20 cellular contexts compared by ENCODE assay signal in the genomic region with DNA sequence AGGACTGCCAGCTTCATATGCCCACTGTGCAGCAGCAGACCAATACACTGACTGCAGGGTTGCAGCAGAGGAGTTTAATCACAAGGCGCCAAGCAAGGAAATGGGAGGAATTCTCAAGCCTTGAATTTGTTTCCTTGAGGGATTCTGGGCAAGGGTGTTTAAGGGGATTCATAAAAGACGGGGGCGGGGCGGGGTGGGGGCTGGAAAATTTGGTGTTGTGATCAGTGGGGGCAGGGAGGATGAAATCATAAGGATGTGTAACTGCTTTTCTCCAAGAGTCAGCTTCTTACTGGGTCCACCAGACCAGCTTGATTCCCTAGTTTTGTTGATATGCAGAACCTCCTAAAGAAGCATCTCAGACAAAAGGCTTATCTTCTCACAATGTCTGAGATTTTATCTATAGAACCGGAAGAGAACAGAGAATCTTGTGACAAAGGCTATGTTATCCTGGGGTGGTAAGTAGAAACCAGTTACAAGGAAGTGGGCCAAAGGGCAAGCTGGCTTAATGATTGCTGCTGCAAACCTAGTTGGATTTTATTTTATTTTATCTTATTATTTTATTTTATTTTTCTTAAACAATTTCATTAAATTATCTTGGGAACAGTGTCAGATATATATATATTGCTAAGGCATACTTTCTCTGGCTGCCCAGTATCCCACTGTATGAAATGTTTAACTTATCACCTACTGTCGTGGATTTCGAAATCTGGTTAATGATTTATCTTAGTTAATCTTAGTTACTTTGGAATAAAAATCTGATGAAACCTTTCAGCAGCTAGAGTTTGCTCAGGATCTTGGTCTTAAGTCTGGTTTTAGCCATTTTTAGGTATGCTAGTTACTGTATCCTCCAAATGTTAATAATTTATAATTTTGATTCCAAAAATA.
DNase-seq lines count a peak whose midpoint lies in the region; ATAC-seq, FAIRE-seq and TF ChIP-seq lines count a peak whose summit lies in the region.
"Had no signal": no experiment of that assay in that cellular context is flagged by ENCODE, and none has a peak within 500 bp of the region (broad histone marks: within the 10 kb centered on the region; RNA-seq: fewer than 3 reads in every experiment).

No MANE protein-coding gene starts in this region.

- intact Hi-C loops in right lobe of liver (cut with DNase I): no loop called here

- POLR2A ChIA-PET in A549 (lab: Yijun Ruan, JAX): interaction anchor here (0.6 kb wide), 1 partner anchor 40 kb away, joined by 7 read pairs; no protein-coding TSS in a partner anchor

- TF ChIP-seq EP300 in A549 (IDR thresholded peaks at IDR 0.05): no peak

- H3K36me3 ChIP-seq in right lobe of liver: no peaks in the 10 kb centered on the region
- H3K36me3 ChIP-seq: SJCRH30 had no signal

- FAIRE-seq in A549 (lab: Jason Lieb, UNC): peak; percentile 97

- ATAC-seq in A549 (peak; percentile 85 to 87), right lobe of liver (peak; percentile 64 to 88 (median 86)), HG02885 (IDR thresholded peaks at IDR 0.05; ENCODE audit: poor library complexity, unreplicated experiment) (no peak)

- no peak for TF ChIP-seq RAD21 in A549 (conservative IDR thresholded peaks at IDR 0.05 in 1 of 2, IDR thresholded peaks at IDR 0.05 in 1 of 2)

- TF ChIP-seq CTCF in A549 (IDR thresholded peaks at IDR 0.05): no peak
- no peak for TF ChIP-seq CTCF in epithelial cell of proximal tubule (conservative IDR thresholded peaks at IDR 0.05; ENCODE audit: low read depth, low read length)
- TF ChIP-seq CTCF in right lobe of liver (IDR thresholded peaks at IDR 0.05): no peak

- CTCF ChIA-PET in A549 (lab: Yijun Ruan, JAX): no interaction called here

- H3K4me3 ChIP-seq in A549: peak overlapping the region; percentile 14; the same call in 1 of the 3 replicates
- H3K4me3 ChIP-seq in epithelial cell of proximal tubule (ENCODE audit: low read depth, low read length): no peak overlapping the region
- no peak overlapping the region for H3K4me3 ChIP-seq in right lobe of liver
- H3K4me3 ChIP-seq: SJCRH30 had no signal

- H3K27me3 ChIP-seq in right lobe of liver: no peaks in the 10 kb centered on the region
- H3K27me3 ChIP-seq: SJCRH30 had no signal

- peak overlapping the region; percentile 84 for H3K4me2 ChIP-seq in A549
- H3K4me2 ChIP-seq: KMS-11 had no signal

- no peaks in the 10 kb centered on the region for H3K9me3 ChIP-seq in A549
- H3K9me3 ChIP-seq in right lobe of liver: no peaks in the 10 kb centered on the region
- H3K9me3 ChIP-seq: SJCRH30 had no signal

- DNase-seq in A549 (ENCODE audit: low read depth in 1 of 2, low spot score in 1 of 2) (peak in 1 of 2 experiments; percentile 67), HuH-7 (ENCODE audit: low spot score) (peak; percentile 7), epithelial cell of proximal tubule (ENCODE audit: low read depth) (peak; percentile 19), right lobe of liver (no peak), NCI-H2196 treated with DMSO at 0.1 percent for 48 hours (lab: John Stamatoyannopoulos, UW; ENCODE audit: unreplicated experiment) (no peak), HPDE6-E6E7 (ENCODE audit: extremely low spot score) (no peak)
- DNase-seq in activated CD8-positive, alpha-beta memory T cell treated with anti-CD3 and anti-CD28 coated beads for 24 hours: no peak
- DNase-seq: activated CD4-positive, alpha-beta T cell treated with anti-CD3 and anti-CD28 coated beads for 1 hour; activated CD8-positive, alpha-beta memory T cell treated with anti-CD3 and anti-CD28 coated beads, Interleukin-2, amount 50 U/mL, for 48 hours; activated naive CD4-positive, alpha-beta T cell; aorta; foreskin fibroblast; NCI-H1092; NCI-H2081 treated with DMSO at 0.1 percent for 48 hours; NCI-H524; stimulated activated CD4-positive, alpha-beta T cell treated with anti-CD3 and anti-CD28 coated beads, Interleukin-12 subunit alpha, Interleukin-12 subunit beta, amount 100 ng/mL, for 4 hours; stimulated activated naive CD4-positive, alpha-beta T cell had no signal

- no peak for TF ChIP-seq POLR2A in A549 (IDR thresholded peaks at IDR 0.05; ENCODE audit: low read length)
- no peak for TF ChIP-seq POLR2A in right lobe of liver (IDR thresholded peaks at IDR 0.05)

- H3K27ac ChIP-seq in A549 (peak overlapping the region; percentile 84 to 88), right lobe of liver (no peak overlapping the region)
- H3K27ac ChIP-seq: KMS-11, SJCRH30 had no signal

- WGBS in A549 (ENCODE audit: missing lambda C conversion rate): 5% methylated on average over 4 of the region's 7 CpGs
- WGBS in right lobe of liver (ENCODE audit: insufficient coverage, low coverage, low lambda C conversion rate, missing lambda C conversion rate): 34% methylated on average over 4 of the region's 7 CpGs

- H3K4me1 ChIP-seq in A549 (peaks cover 44% of the 10 kb centered on the region), right lobe of liver (peaks cover 0 to 11% (median 0%) of the 10 kb centered on the region in 4 donors)
- H3K4me1 ChIP-seq: SJCRH30 had no signal

TF ChIP-seq in A549, 52 proteins besides CTCF, POLR2A, EP300 and RAD21:
- TF ChIP-seq CEBPB (IDR thresholded peaks at IDR 0.05) (peak; percentile 53 to 79; a peak in 3 of 4 replicates), RCOR1 (IDR thresholded peaks at IDR 0.05; ENCODE audit: low read depth, low read length) (no peak), JUN (IDR thresholded peaks at IDR 0.05) (0 out of 5 replicates have a peak, but pooled peaks of 1 of the 2 experiments have one; percentile 21)

Comparison
In these comparisons a context has a peak if more than half of its experiments do, and no peak if none do; other contexts are left out.
1. DNase-seq: peak in HuH-7 (single experiment) and epithelial cell of proximal tubule (single experiment); none in right lobe of liver (0 of 3), NCI-H2196 treated with DMSO at 0.1 percent for 48 hours (single experiment), activated CD8-positive, alpha-beta memory T cell treated with anti-CD3 and anti-CD28 coated beads for 24 hours (single experiment) and HPDE6-E6E7 (single experiment).
2. H3K27ac ChIP-seq: peak in A549 (2 of 2); none in right lobe of liver (0 of 3).